1 cellular context compared by ENCODE assay signal in genomic region chr6:43428112-43428570, GRCh38.
TF ChIP-seq lines count a peak whose summit lies in the region.

No MANE protein-coding gene starts in this region.

TF ChIP-seq in HepG2, 621 proteins besides CTCF, POLR2A, EP300 and RAD21 (continued from another document):
- TF ChIP-seq, protein P1, sequence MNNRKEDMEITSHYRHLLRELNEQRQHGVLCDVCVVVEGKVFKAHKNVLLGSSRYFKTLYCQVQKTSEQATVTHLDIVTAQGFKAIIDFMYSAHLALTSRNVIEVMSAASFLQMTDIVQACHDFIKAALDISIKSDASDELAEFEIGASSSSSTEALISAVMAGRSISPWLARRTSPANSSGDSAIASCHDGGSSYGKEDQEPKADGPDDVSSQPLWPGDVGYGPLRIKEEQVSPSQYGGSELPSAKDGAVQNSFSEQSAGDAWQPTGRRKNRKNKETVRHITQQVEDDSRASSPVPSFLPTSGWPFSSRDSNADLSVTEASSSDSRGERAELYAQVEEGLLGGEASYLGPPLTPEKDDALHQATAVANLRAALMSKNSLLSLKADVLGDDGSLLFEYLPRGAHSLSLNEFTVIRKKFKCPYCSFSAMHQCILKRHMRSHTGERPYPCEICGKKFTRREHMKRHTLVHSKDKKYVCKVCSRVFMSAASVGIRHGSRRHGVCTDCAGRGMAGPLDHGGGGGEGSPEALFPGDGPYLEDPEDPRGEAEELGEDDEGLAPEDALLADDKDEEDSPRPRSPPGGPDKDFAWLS (CRISPR knock-in tag; IDR thresholded peaks at IDR 0.05; ENCODE audit: borderline replicate concordance), result no peak
- TF ChIP-seq, protein P2, sequence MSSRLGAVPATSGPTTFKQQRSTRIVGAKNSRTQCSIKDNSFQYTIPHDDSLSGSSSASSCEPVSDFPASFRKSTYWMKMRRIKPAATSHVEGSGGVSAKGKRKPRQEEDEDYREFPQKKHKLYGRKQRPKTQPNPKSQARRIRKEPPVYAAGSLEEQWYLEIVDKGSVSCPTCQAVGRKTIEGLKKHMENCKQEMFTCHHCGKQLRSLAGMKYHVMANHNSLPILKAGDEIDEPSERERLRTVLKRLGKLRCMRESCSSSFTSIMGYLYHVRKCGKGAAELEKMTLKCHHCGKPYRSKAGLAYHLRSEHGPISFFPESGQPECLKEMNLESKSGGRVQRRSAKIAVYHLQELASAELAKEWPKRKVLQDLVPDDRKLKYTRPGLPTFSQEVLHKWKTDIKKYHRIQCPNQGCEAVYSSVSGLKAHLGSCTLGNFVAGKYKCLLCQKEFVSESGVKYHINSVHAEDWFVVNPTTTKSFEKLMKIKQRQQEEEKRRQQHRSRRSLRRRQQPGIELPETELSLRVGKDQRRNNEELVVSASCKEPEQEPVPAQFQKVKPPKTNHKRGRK (CRISPR knock-in tag; IDR thresholded peaks at IDR 0.05), result 0 out of 2 replicates have a peak, but pooled peaks have one; percentile 49
- TF ChIP-seq SNRNP70 (IDR thresholded peaks at IDR 0.05; ENCODE audit: low read depth, low read length) (no peak), PLRG1 (conservative IDR thresholded peaks at IDR 0.05) (no peak), ZNF788 (CRISPR knock-in tag; IDR thresholded peaks at IDR 0.05; ENCODE audit: borderline replicate concordance) (0 out of 2 replicates have a peak, but pooled peaks have one; percentile 16), ZNF737 (CRISPR knock-in tag; IDR thresholded peaks at IDR 0.05; ENCODE audit: borderline replicate concordance) (no peak), ZNF335 (CRISPR knock-in tag; IDR thresholded peaks at IDR 0.05) (no peak)
- TF ChIP-seq, protein P3, sequence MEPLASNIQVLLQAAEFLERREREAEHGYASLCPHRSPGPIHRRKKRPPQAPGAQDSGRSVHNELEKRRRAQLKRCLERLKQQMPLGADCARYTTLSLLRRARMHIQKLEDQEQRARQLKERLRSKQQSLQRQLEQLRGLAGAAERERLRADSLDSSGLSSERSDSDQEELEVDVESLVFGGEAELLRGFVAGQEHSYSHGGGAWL (CRISPR knock-in tag; IDR thresholded peaks at IDR 0.05), result 0 out of 2 replicates have a peak, but pooled peaks have one; percentile 1
